In the genomic region with DNA sequence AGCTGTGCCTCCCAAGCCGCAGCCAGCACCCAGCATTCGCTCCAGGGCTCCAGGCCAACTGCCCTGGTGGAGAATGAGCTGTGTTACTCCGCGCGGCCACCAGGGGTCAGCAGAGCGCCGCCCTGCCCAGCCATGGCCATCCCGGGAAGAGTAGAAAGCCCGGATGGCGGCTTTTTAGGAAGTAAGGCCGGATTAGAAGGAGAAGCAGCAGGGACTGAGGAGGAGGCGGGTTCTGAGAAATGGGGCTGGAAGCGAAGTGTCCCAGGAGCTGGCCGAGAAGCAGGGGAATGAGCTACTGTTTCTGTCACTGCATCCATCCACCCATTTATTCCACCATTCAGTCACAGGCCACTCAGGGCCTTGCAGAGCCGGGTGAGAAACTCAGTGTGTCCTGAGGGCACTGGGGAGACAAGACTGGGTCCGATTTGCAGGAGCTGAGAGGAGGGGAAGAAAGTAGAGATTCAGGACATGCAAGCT, we compare ENCODE assay signal across 1 cellular context.
TF ChIP-seq lines count a peak whose summit lies in the region.

No MANE protein-coding gene starts in this region.

TF ChIP-seq in GM12878, 131 proteins besides CTCF, POLR2A, EP300 and RAD21 (continued from another document):
- TF ChIP-seq, protein P1, sequence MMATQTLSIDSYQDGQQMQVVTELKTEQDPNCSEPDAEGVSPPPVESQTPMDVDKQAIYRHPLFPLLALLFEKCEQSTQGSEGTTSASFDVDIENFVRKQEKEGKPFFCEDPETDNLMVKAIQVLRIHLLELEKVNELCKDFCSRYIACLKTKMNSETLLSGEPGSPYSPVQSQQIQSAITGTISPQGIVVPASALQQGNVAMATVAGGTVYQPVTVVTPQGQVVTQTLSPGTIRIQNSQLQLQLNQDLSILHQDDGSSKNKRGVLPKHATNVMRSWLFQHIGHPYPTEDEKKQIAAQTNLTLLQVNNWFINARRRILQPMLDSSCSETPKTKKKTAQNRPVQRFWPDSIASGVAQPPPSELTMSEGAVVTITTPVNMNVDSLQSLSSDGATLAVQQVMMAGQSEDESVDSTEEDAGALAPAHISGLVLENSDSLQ (IDR thresholded peaks at IDR 0.05) = no peak
- peak; percentile 59; the same call in 1 of the 2 replicates for TF ChIP-seq IKZF1 (conservative IDR thresholded peaks at IDR 0.05)
- no peak for TF ChIP-seq NFIC (IDR thresholded peaks at IDR 0.05; ENCODE audit: low read depth, low read length)
- no peak for TF ChIP-seq IKZF2 (IDR thresholded peaks at IDR 0.05)
- no peak for TF ChIP-seq JUND (IDR thresholded peaks at IDR 0.05; ENCODE audit: low read depth, low read length)
- TF ChIP-seq YY1 (IDR thresholded peaks at IDR 0.05; ENCODE audit: low read depth, low read length) = peak; percentile 80
- TF ChIP-seq HDGF (IDR thresholded peaks at IDR 0.05) = no peak
- TF ChIP-seq TCF12 (IDR thresholded peaks at IDR 0.05; ENCODE audit: low read depth, low read length) = no peak
- TF ChIP-seq STAT1 (conservative IDR thresholded peaks at IDR 0.05) = 0 out of 2 replicates have a peak, but pooled peaks have one; percentile 59
- TF ChIP-seq, protein P2, sequence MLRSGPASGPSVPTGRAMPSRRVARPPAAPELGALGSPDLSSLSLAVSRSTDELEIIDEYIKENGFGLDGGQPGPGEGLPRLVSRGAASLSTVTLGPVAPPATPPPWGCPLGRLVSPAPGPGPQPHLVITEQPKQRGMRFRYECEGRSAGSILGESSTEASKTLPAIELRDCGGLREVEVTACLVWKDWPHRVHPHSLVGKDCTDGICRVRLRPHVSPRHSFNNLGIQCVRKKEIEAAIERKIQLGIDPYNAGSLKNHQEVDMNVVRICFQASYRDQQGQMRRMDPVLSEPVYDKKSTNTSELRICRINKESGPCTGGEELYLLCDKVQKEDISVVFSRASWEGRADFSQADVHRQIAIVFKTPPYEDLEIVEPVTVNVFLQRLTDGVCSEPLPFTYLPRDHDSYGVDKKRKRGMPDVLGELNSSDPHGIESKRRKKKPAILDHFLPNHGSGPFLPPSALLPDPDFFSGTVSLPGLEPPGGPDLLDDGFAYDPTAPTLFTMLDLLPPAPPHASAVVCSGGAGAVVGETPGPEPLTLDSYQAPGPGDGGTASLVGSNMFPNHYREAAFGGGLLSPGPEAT (IDR thresholded peaks at IDR 0.05; ENCODE audit: low read depth) = no peak
- TF ChIP-seq, protein P3, sequence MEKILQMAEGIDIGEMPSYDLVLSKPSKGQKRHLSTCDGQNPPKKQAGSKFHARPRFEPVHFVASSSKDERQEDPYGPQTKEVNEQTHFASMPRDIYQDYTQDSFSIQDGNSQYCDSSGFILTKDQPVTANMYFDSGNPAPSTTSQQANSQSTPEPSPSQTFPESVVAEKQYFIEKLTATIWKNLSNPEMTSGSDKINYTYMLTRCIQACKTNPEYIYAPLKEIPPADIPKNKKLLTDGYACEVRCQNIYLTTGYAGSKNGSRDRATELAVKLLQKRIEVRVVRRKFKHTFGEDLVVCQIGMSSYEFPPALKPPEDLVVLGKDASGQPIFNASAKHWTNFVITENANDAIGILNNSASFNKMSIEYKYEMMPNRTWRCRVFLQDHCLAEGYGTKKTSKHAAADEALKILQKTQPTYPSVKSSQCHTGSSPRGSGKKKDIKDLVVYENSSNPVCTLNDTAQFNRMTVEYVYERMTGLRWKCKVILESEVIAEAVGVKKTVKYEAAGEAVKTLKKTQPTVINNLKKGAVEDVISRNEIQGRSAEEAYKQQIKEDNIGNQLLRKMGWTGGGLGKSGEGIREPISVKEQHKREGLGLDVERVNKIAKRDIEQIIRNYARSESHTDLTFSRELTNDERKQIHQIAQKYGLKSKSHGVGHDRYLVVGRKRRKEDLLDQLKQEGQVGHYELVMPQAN (conservative IDR thresholded peaks at IDR 0.05) = no peak
- TF ChIP-seq ZNF217 (IDR thresholded peaks at IDR 0.05) = no peak
- peak; percentile 49; the same call in 1 of the 2 replicates for TF ChIP-seq SMARCA5 (IDR thresholded peaks at IDR 0.05)
- no peak for TF ChIP-seq HCFC1 (IDR thresholded peaks at IDR 0.05; ENCODE audit: low read length)
- TF ChIP-seq BMI1 (IDR thresholded peaks at IDR 0.05; ENCODE audit: borderline replicate concordance) = no peak
- no peak for TF ChIP-seq CREM (IDR thresholded peaks at IDR 0.05; ENCODE audit: low read depth)
- TF ChIP-seq ZNF24 (IDR thresholded peaks at IDR 0.05) = no peak
- TF ChIP-seq GATAD2B (conservative IDR thresholded peaks at IDR 0.05; ENCODE audit: low read depth) = no peak
- no peak for TF ChIP-seq NBN (IDR thresholded peaks at IDR 0.05)
- TF ChIP-seq BACH1 (IDR thresholded peaks at IDR 0.05; ENCODE audit: borderline replicate concordance) = peak; percentile 39; the same call in 1 of the 2 replicates
- TF ChIP-seq ETV6 (conservative IDR thresholded peaks at IDR 0.05 in 1 of 2, IDR thresholded peaks at IDR 0.05 in 1 of 2; ENCODE audit: borderline replicate concordance in 1 of 2, low read depth in 1 of 2) = no peak
- TF ChIP-seq RAD51 (IDR thresholded peaks at IDR 0.05) = no peak
- peak; percentile 74 for TF ChIP-seq SMC3 (IDR thresholded peaks at IDR 0.05; ENCODE audit: borderline replicate concordance, low read length)
TF ChIP-seq in GM12878: peak in this region for 6.
